In genomic region chr22:37817705-37818311, GRCh38 we compare ENCODE assay signal across 1 cellular context.
TF ChIP-seq lines count a peak whose summit lies in the region.

No MANE protein-coding gene starts in this region.

TF ChIP-seq in HepG2, 621 proteins besides CTCF, POLR2A, EP300 and RAD21 (continued from another document):
- no peak for TF ChIP-seq CEBPZ (IDR thresholded peaks at IDR 0.05; ENCODE audit: low read length)
- TF ChIP-seq ARID5B (CRISPR knock-in tag; IDR thresholded peaks at IDR 0.05): peak; percentile 77
- peak; percentile 61; the same call in 1 of the 2 replicates for TF ChIP-seq ZNF563 (CRISPR knock-in tag; IDR thresholded peaks at IDR 0.05)
- TF ChIP-seq ZBTB26 (CRISPR knock-in tag; IDR thresholded peaks at IDR 0.05; ENCODE audit: borderline replicate concordance): peak; percentile 64; the same call in 1 of the 2 replicates
- no peak for TF ChIP-seq ZNF260 (CRISPR knock-in tag; IDR thresholded peaks at IDR 0.05; ENCODE audit: borderline replicate concordance, low read depth)
- TF ChIP-seq ZNF24 (IDR thresholded peaks at IDR 0.05): no peak
- no peak for TF ChIP-seq SP140L (CRISPR knock-in tag; IDR thresholded peaks at IDR 0.05; ENCODE audit: borderline replicate concordance)
- no peak for TF ChIP-seq CBX1 (IDR thresholded peaks at IDR 0.05; ENCODE audit: low read depth)
- no peak for TF ChIP-seq RERE (CRISPR knock-in tag; IDR thresholded peaks at IDR 0.05; ENCODE audit: low read depth)
- no peak for TF ChIP-seq GPBP1L1 (CRISPR knock-in tag; IDR thresholded peaks at IDR 0.05)
- no peak; the same call in 1 of the 2 replicates for TF ChIP-seq ZFP37 (CRISPR knock-in tag; IDR thresholded peaks at IDR 0.05; ENCODE audit: borderline replicate concordance)
- no peak for TF ChIP-seq BRF2 (CRISPR knock-in tag; IDR thresholded peaks at IDR 0.05)
- TF ChIP-seq ZBTB2 (CRISPR knock-in tag; IDR thresholded peaks at IDR 0.05; ENCODE audit: low read depth): no peak
- peak; percentile 60; the same call in 1 of the 2 replicates for TF ChIP-seq ZNF724P (CRISPR knock-in tag; IDR thresholded peaks at IDR 0.05; ENCODE audit: borderline replicate concordance)
- no peak for TF ChIP-seq ZNF557 (CRISPR knock-in tag; IDR thresholded peaks at IDR 0.05)
- no peak for TF ChIP-seq ZNF333 (CRISPR knock-in tag; IDR thresholded peaks at IDR 0.05; ENCODE audit: borderline replicate concordance)
- TF ChIP-seq ZNF710 (CRISPR knock-in tag; IDR thresholded peaks at IDR 0.05; ENCODE audit: borderline replicate concordance): peak; percentile 59; the same call in 1 of the 2 replicates
- TF ChIP-seq AKNA (CRISPR knock-in tag; IDR thresholded peaks at IDR 0.05; ENCODE audit: borderline replicate concordance): no peak
